Comparison of ENCODE assay signal across 11 cellular contexts in the genomic region with DNA sequence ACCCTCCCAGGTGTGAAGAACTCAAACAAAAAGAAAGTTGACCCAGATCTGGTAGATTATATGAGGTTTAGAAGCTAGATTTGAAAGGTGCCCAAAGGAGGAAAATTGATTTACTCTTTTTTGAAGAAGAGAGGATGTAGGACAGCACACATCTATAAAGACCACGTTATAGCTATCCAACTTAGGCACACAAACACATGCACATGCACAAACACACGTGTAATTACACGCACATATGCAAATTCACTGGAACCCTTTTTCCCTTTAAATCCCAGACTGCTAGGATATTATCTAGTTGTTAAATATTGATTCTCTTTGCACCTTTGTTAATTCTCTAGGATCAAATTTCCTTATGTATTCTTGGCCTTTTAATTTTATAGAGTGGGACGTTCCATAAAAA.
"Had no signal": no experiment of that assay in that cellular context is flagged by ENCODE, and none has a peak within 500 bp of the region (broad histone marks: within the 10 kb centered on the region; RNA-seq: fewer than 3 reads in every experiment).

No MANE protein-coding gene starts in this region.

- DNase-seq: GM23248, GOT3, H7, H9, HCEC 1CT, HFFc6 had no signal

- H3K27ac ChIP-seq: GM23248 had no signal

- H3K9me3 ChIP-seq: HAP-1 had no signal

- ATAC-seq: GM23338, HCT116 had no signal

- H2AFZ ChIP-seq: GM23248, GM23338 had no signal

- H3K4me3 ChIP-seq: GM23248, GM23338, HAP-1 had no signal

- H3K4me1 ChIP-seq: HAP-1 had no signal

- H3K4me2 ChIP-seq: GM23338 had no signal

- FAIRE-seq: H1, H54 had no signal

- H3K36me3 ChIP-seq: HAP-1 had no signal

- H3K9ac ChIP-seq: GM23248 had no signal
